ENCODE assay signal across 9 cellular contexts in genomic region chr7:121329460-121330052, GRCh38. TPM values are rescaled to one million over a fixed set of nuclear protein-coding genes. Genes with fewer than 3 reads are reported as not detected.
DNase-seq lines count a peak whose midpoint lies in the region; ATAC-seq and TF ChIP-seq lines count a peak whose summit lies in the region.
"Had no signal": no experiment of that assay in that cellular context is flagged by ENCODE, and none has a peak within 500 bp of the region (broad histone marks: within the 10 kb centered on the region; RNA-seq: fewer than 3 reads in every experiment).

No MANE protein-coding gene starts in this region.

- H3K27me3 ChIP-seq in CD8-positive, alpha-beta T cell (ENCODE audit: insufficient read depth, low read length) = peaks cover 4% of the 10 kb centered on the region
- H3K27me3 ChIP-seq in WERI-Rb-1 (ENCODE audit: insufficient read depth, low read depth, severe bottlenecking) = peaks cover 10% of the 10 kb centered on the region

- no peak for TF ChIP-seq CTCF in CD8-positive, alpha-beta T cell (IDR thresholded peaks at IDR 0.05)
- TF ChIP-seq CTCF in WERI-Rb-1 (IDR thresholded peaks at IDR 0.05; ENCODE audit: low read depth, low read length) (peak; percentile 13; the same call in 1 of the 2 replicates), glutamatergic neuron (IDR thresholded peaks at IDR 0.05; ENCODE audit: partially characterized antibody, unreplicated experiment) (no peak)

- H3K36me3 ChIP-seq in CD8-positive, alpha-beta T cell (ENCODE audit: insufficient read depth, low read length) = no peaks in the 10 kb centered on the region
- H3K36me3 ChIP-seq in WERI-Rb-1 = no peaks in the 10 kb centered on the region

- peaks cover 7% of the 10 kb centered on the region for H3K4me1 ChIP-seq in CD8-positive, alpha-beta T cell (ENCODE audit: insufficient read depth, low read length)

- H3K27me3 Mint-ChIP-seq in CD8-positive, alpha-beta T cell (ENCODE audit: low read depth) = peaks cover 66% of the 10 kb centered on the region
- H3K27me3 Mint-ChIP-seq in glutamatergic neuron (ENCODE audit: unreplicated experiment) = peaks cover 6% of the 10 kb centered on the region

- no peaks in the 10 kb centered on the region for H3K36me3 Mint-ChIP-seq in CD8-positive, alpha-beta T cell
- H3K36me3 Mint-ChIP-seq in glutamatergic neuron (ENCODE audit: unreplicated experiment) = no peaks in the 10 kb centered on the region

- no peak overlapping the region for H3K4me3 ChIP-seq in CD8-positive, alpha-beta T cell (ENCODE audit: low read depth, low read length)
- peak overlapping the region; percentile 42 for H3K4me3 ChIP-seq in WERI-Rb-1 (ENCODE audit: low read depth, low read length)

- POLR2A ChIA-PET in CD8-positive, alpha-beta T cell (lab: Charles Lee) = no interaction called here

- no peak for ATAC-seq in CD8-positive, alpha-beta T cell
- peak; percentile 60 for ATAC-seq in GM19023 (IDR thresholded peaks at IDR 0.05; ENCODE audit: unreplicated experiment)
- ATAC-seq in HG03378 (IDR thresholded peaks at IDR 0.05; ENCODE audit: unreplicated experiment) = peak; percentile 76
- no peak for ATAC-seq in HG03108 (IDR thresholded peaks at IDR 0.05; ENCODE audit: unreplicated experiment)

- peak overlapping the region; percentile 47 for H3K4me3 Mint-ChIP-seq in CD8-positive, alpha-beta T cell
- peak overlapping the region; percentile 92 for H3K4me3 Mint-ChIP-seq in glutamatergic neuron (ENCODE audit: unreplicated experiment)

- H3K4me1 Mint-ChIP-seq in CD8-positive, alpha-beta T cell (ENCODE audit: low read depth) = peaks cover 20% of the 10 kb centered on the region
- peaks cover 3% of the 10 kb centered on the region for H3K4me1 Mint-ChIP-seq in glutamatergic neuron (ENCODE audit: low read depth, unreplicated experiment)

- intact Hi-C loops in CD8-positive, alpha-beta T cell (cut with DNase I, micrococcal nuclease) = no loop called here

- H3K27ac Mint-ChIP-seq in CD8-positive, alpha-beta T cell = no peak overlapping the region
- H3K27ac Mint-ChIP-seq in glutamatergic neuron (ENCODE audit: unreplicated experiment) = no peak overlapping the region

- no peak for DNase-seq in CD8-positive, alpha-beta T cell
- DNase-seq in WERI-Rb-1 (peak; percentile 33), glutamatergic neuron (peak; percentile 54), retina (peak; percentile 67), superior temporal gyrus (ENCODE audit: extremely low spot score) (no peak)

- CTCF ChIA-PET in CD8-positive, alpha-beta T cell (lab: Charles Lee) = interaction anchor here (1.0 kb wide), 1 partner anchor 210 kb away, joined by 3 read pairs; no protein-coding TSS in a partner anchor

- no peak overlapping the region for H3K27ac ChIP-seq in CD8-positive, alpha-beta T cell (ENCODE audit: low read depth, low read length)
- no peak overlapping the region for H3K27ac ChIP-seq in WERI-Rb-1
- H3K27ac ChIP-seq: KMS-11 had no signal

- H3K9me3 ChIP-seq in CD8-positive, alpha-beta T cell (ENCODE audit: low read length) = no peaks in the 10 kb centered on the region
- no peaks in the 10 kb centered on the region for H3K9me3 ChIP-seq in WERI-Rb-1 (ENCODE audit: severe bottlenecking)

- no peaks in the 10 kb centered on the region for H3K9me3 Mint-ChIP-seq in CD8-positive, alpha-beta T cell
- H3K9me3 Mint-ChIP-seq in glutamatergic neuron (ENCODE audit: unreplicated experiment) = peaks cover 2% of the 10 kb centered on the region

RNA-seq across cellular contexts. Expression of gene WNT16, which starts 0.8 kb away (rescaled TPM):
- total RNA-seq in CD8-positive, alpha-beta T cell = not detected
- total RNA-seq in glutamatergic neuron (ENCODE audit: unreplicated experiment) = not detected

Comparison
In these comparisons a context has a peak if more than half of its experiments do, and no peak if none do; other contexts are left out.
1. ATAC-seq: peak in GM19023 (single experiment) and HG03378 (single experiment); none in CD8-positive, alpha-beta T cell (single experiment) and HG03108 (single experiment).
2. DNase-seq: peak in WERI-Rb-1 (single experiment), glutamatergic neuron (single experiment) and retina (single experiment); none in CD8-positive, alpha-beta T cell (0 of 7) and superior temporal gyrus (single experiment).